Comparison of ENCODE assay signal across 10 cellular contexts in genomic region chr16:68369697-68370096, GRCh38. TPM values are rescaled to one million over a fixed set of nuclear protein-coding genes. Genes with fewer than 3 reads are reported as not detected.
DNase-seq lines count a peak whose midpoint lies in the region; ATAC-seq and TF ChIP-seq lines count a peak whose summit lies in the region.
"Had no signal": no experiment of that assay in that cellular context is flagged by ENCODE, and none has a peak within 500 bp of the region (broad histone marks: within the 10 kb centered on the region; RNA-seq: fewer than 3 reads in every experiment).

No MANE protein-coding gene starts in this region.

- H3K4me3 Mint-ChIP-seq in IgD-negative memory B cell: peak overlapping the region in 3 of 4 donors; percentile 21 to 82 (median 79)
- H3K4me3 Mint-ChIP-seq in activated naive CD8-positive, alpha-beta T cell treated with anti-CD3 and anti-CD28 coated beads, Interleukin-2, amount 50 U/mL, for 24 hours: no peak overlapping the region
- no peak overlapping the region for H3K4me3 Mint-ChIP-seq in type B pancreatic cell

- peaks cover 31 to 42% (median 37%) of the 10 kb centered on the region in 3 donors for H3K4me1 Mint-ChIP-seq in IgD-negative memory B cell
- peaks cover 37% of the 10 kb centered on the region for H3K4me1 Mint-ChIP-seq in activated naive CD8-positive, alpha-beta T cell treated with anti-CD3 and anti-CD28 coated beads, Interleukin-2, amount 50 U/mL, for 24 hours
- peaks cover 5% of the 10 kb centered on the region for H3K4me1 Mint-ChIP-seq in type B pancreatic cell (ENCODE audit: unreplicated experiment)

- TF ChIP-seq CTCF in DND-41 (IDR thresholded peaks at IDR 0.05; ENCODE audit: borderline replicate concordance, extremely low read depth, low read length, poor library complexity, severe bottlenecking): peak; percentile 25
- no peak for TF ChIP-seq CTCF in type B pancreatic cell (conservative IDR thresholded peaks at IDR 0.05)

- peak overlapping the region; percentile 98 for H3K4me2 ChIP-seq in DND-41 (ENCODE audit: insufficient read depth, low read length)

- no peaks in the 10 kb centered on the region for H3K27me3 ChIP-seq in DND-41 (ENCODE audit: insufficient read depth, low read length, poor library complexity)
- H3K27me3 ChIP-seq: pancreas had no signal

- peaks cover 84% of the 10 kb centered on the region for H3K4me1 ChIP-seq in DND-41 (ENCODE audit: insufficient read depth, low read length)
- H3K4me1 ChIP-seq: pancreas had no signal

- H4K20me1 ChIP-seq in DND-41 (ENCODE audit: insufficient read depth, low read length): peaks cover 50% of the 10 kb centered on the region

- H3K27ac Mint-ChIP-seq in IgD-negative memory B cell: peak overlapping the region in 2 of 3 donors; percentile 74
- no peak overlapping the region for H3K27ac Mint-ChIP-seq in activated naive CD8-positive, alpha-beta T cell treated with anti-CD3 and anti-CD28 coated beads, Interleukin-2, amount 50 U/mL, for 24 hours
- no peak overlapping the region for H3K27ac Mint-ChIP-seq in type B pancreatic cell

- H3K36me3 Mint-ChIP-seq in IgD-negative memory B cell (no peaks in the 10 kb centered on the region), type B pancreatic cell (no peaks in the 10 kb centered on the region)
- H3K36me3 Mint-ChIP-seq in activated naive CD8-positive, alpha-beta T cell treated with anti-CD3 and anti-CD28 coated beads, Interleukin-2, amount 50 U/mL, for 24 hours (ENCODE audit: low read depth): no peaks in the 10 kb centered on the region

- no peaks in the 10 kb centered on the region for H3K9me3 Mint-ChIP-seq in IgD-negative memory B cell
- no peaks in the 10 kb centered on the region for H3K9me3 Mint-ChIP-seq in activated naive CD8-positive, alpha-beta T cell treated with anti-CD3 and anti-CD28 coated beads, Interleukin-2, amount 50 U/mL, for 24 hours
- no peaks in the 10 kb centered on the region for H3K9me3 Mint-ChIP-seq in type B pancreatic cell

- H3K27me3 Mint-ChIP-seq in IgD-negative memory B cell (peaks cover 2% of the 10 kb centered on the region), type B pancreatic cell (no peaks in the 10 kb centered on the region)
- H3K27me3 Mint-ChIP-seq in activated naive CD8-positive, alpha-beta T cell treated with anti-CD3 and anti-CD28 coated beads, Interleukin-2, amount 50 U/mL, for 24 hours: peaks cover 31% of the 10 kb centered on the region

- no peak overlapping the region for H2AFZ ChIP-seq in DND-41 (ENCODE audit: low read depth, low read length)

- H3K79me2 ChIP-seq in DND-41 (ENCODE audit: insufficient read depth, low read length): peaks cover 88% of the 10 kb centered on the region

- no peaks in the 10 kb centered on the region for H3K9me3 ChIP-seq in DND-41 (ENCODE audit: insufficient read depth, low read length, severe bottlenecking)
- H3K9me3 ChIP-seq: pancreas had no signal

- ATAC-seq in DND-41 (ENCODE audit: insufficient read depth, low read depth): peak; percentile 61
- peak; percentile 53 for ATAC-seq in GM19438 (IDR thresholded peaks at IDR 0.05; ENCODE audit: low read depth, unreplicated experiment)
- ATAC-seq in activated naive CD8-positive, alpha-beta T cell treated with anti-CD3 and anti-CD28 coated beads, Interleukin-2, amount 50 U/mL, for 24 hours: peak; percentile 60
- ATAC-seq: pancreas had no signal

- peaks cover 60% of the 10 kb centered on the region for H3K36me3 ChIP-seq in DND-41 (ENCODE audit: insufficient read depth, low read length)
- H3K36me3 ChIP-seq: pancreas had no signal

- H3K9ac ChIP-seq in DND-41 (ENCODE audit: low read depth, low read length): peak overlapping the region; percentile 88

- H3K4me3 ChIP-seq in DND-41 (ENCODE audit: low read depth in 1 of 2, low read length in 2 of 2): peak overlapping the region; percentile 64 to 83
- H3K4me3 ChIP-seq: pancreas had no signal

- DNase-seq in DND-41 (peak; percentile 92), NCI-H2227 (lab: John Stamatoyannopoulos, UW; ENCODE audit: unreplicated experiment) (no peak), DMS53 treated with DMSO at 0.1 percent for 48 hours (lab: John Stamatoyannopoulos, UW; ENCODE audit: unreplicated experiment) (no peak), NCI-H226 (no peak), type B pancreatic cell (ENCODE audit: extremely low spot score, unreplicated experiment) (no peak)
- peak; percentile 57 for DNase-seq in activated naive CD8-positive, alpha-beta T cell treated with anti-CD3 and anti-CD28 coated beads, Interleukin-2, amount 50 U/mL, for 24 hours

- H3K27ac ChIP-seq in DND-41 (ENCODE audit: low read length): peak overlapping the region; percentile 98
- H3K27ac ChIP-seq: epithelial cell of prostate, pancreas had no signal

RNA-seq across cellular contexts. Expression of gene PRMT7, which starts 58.9 kb away (rescaled TPM):
- 22.8 TPM for polyA plus RNA-seq in IgD-negative memory B cell
- total RNA-seq in type B pancreatic cell (ENCODE audit: low replicate concordance): 39.1 and 66.9 TPM in 2 replicates

RNA-seq across cellular contexts. Expression of gene SLC7A6OS, which starts 59.0 kb away (rescaled TPM):
- polyA plus RNA-seq in IgD-negative memory B cell: 28.2 TPM
- 17.3 and 21.7 TPM in 2 replicates for total RNA-seq in type B pancreatic cell (ENCODE audit: low replicate concordance)

Comparison
In these comparisons a context has a peak if more than half of its experiments do, and no peak if none do; other contexts are left out.
1. DNase-seq: peak in DND-41 (single experiment) and activated naive CD8-positive, alpha-beta T cell treated with anti-CD3 and anti-CD28 coated beads, Interleukin-2, amount 50 U/mL, for 24 hours (single experiment); none in NCI-H2227 (single experiment), DMS53 treated with DMSO at 0.1 percent for 48 hours (single experiment), NCI-H226 (single experiment) and type B pancreatic cell (single experiment).
2. H3K27ac Mint-ChIP-seq: peak in IgD-negative memory B cell (2 of 3); none in activated naive CD8-positive, alpha-beta T cell treated with anti-CD3 and anti-CD28 coated beads, Interleukin-2, amount 50 U/mL, for 24 hours (single experiment) and type B pancreatic cell (single experiment).
3. H3K4me3 Mint-ChIP-seq: peak in IgD-negative memory B cell (3 of 4); none in activated naive CD8-positive, alpha-beta T cell treated with anti-CD3 and anti-CD28 coated beads, Interleukin-2, amount 50 U/mL, for 24 hours (single experiment) and type B pancreatic cell (single experiment).
4. Peak in every context shown above with its lines, with median percentiles within 50 percentile points of each other: ATAC-seq.